ENCODE assay signal across 8 cellular contexts in the genomic region with DNA sequence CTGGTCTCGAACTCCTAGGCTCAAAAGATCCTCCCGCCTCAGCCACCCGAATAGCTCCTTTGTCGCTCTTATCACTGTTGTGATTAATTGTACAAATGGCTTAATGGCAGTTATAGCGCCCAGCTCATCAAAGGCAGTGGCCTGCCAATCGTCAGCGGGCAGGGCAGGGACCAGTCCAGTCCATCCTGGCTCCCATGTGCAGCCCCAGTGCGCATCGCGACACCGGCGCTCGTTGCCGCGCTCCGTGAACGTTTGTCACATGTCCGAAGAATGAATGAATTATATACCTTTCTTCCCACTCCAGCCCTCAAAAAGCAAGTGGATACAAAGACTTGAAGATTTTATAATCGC. TPM values are rescaled to one million over a fixed set of nuclear protein-coding genes. Genes with fewer than 3 reads are reported as not detected.
DNase-seq lines count a peak whose midpoint lies in the region; ATAC-seq, FAIRE-seq and TF ChIP-seq lines count a peak whose summit lies in the region.

No MANE protein-coding gene starts in this region.

- peak overlapping the region; percentile 96 for H3K27ac ChIP-seq in Panc1 (ENCODE audit: low read length)
- H3K27ac ChIP-seq in body of pancreas, result peak overlapping the region; percentile 28 to 88 (median 68)
- H3K27ac ChIP-seq in small intestine (ENCODE audit: low read depth in 1 of 2, low read length in 1 of 2), result peak overlapping the region; percentile 70 to 90

- POLR2A ChIA-PET in Panc1 (lab: Charles Lee), result interaction anchor here (0.6 kb wide), 2 partner anchors 33 to 144 kb away, joined by 3 to 9 read pairs; no protein-coding TSS in a partner anchor

- 0% methylated on average over 16 to 19 of the region's 19 CpGs for WGBS in body of pancreas, 2 donors
- WGBS in small intestine, 3 donors, result 0 to 1% (median 0%) methylated on average over 19 of the region's 19 CpGs

- intact Hi-C loops in Panc1 (cut with micrococcal nuclease; ENCODE audit: unreplicated experiment) (loop anchor here (1.0 kb wide), 1 partner anchor 21 kb away; no protein-coding TSS in a partner anchor), body of pancreas (cut with DNase I) (loop anchor here (10.0 kb wide), 1 partner anchor 52 kb away; a partner anchor contains a TSS)

- H3K4me3 ChIP-seq in Panc1 (ENCODE audit: low read depth in 2 of 2, low read length in 2 of 2) (peak overlapping the region; percentile 74 to 80), body of pancreas (peak overlapping the region in 1 of 2 donors; percentile 65), small intestine (ENCODE audit: low read depth in 1 of 2, low read length in 2 of 2) (peak overlapping the region; percentile 17 to 56)

- no peak for TF ChIP-seq POLR2A in body of pancreas (IDR thresholded peaks at IDR 0.05)

- H3K4me1 ChIP-seq in Panc1 (ENCODE audit: control insufficient read depth, insufficient read depth, low read length) (peaks cover 32% of the 10 kb centered on the region), body of pancreas (peaks cover 20% of the 10 kb centered on the region), small intestine (ENCODE audit: control insufficient read depth in 2 of 2, insufficient read depth in 1 of 2, low read depth in 1 of 2, low read length in 1 of 2) (no peaks in the 10 kb centered on the region)

- in situ Hi-C loops in Panc1 (cut with HindIII; ENCODE audit: low pct_unique_long_range_greater_than_20kb, low sequenced_read_pairs), result no loop called here

- H3K36me3 ChIP-seq in Panc1 (ENCODE audit: control insufficient read depth, insufficient read depth, low read length) (no peaks in the 10 kb centered on the region), body of pancreas (replicated peaks in 1 of 2; ENCODE audit: insufficient read depth in 1 of 2, low read depth in 2 of 2) (no peaks in the 10 kb centered on the region), small intestine (ENCODE audit: control insufficient read depth in 2 of 2, insufficient read depth in 2 of 2, low read length in 2 of 2) (no peaks in the 10 kb centered on the region)

- DNase-seq in D341Med (ENCODE audit: low spot score) (peak; percentile 76), Panc1 (ENCODE audit: low read depth, low spot score) (no peak), body of pancreas (peak; percentile 41 to 49 (median 44)), iPS-NIHi7 (ENCODE audit: extremely low spot score) (peak; percentile 39), small intestine (peak; percentile 83), mucosa of gallbladder (ENCODE audit: low spot score) (no peak)

- H3K9me3 ChIP-seq in Panc1 (ENCODE audit: control insufficient read depth, insufficient read depth, low read depth, low read length), result no peaks in the 10 kb centered on the region
- no peaks in the 10 kb centered on the region for H3K9me3 ChIP-seq in body of pancreas
- H3K9me3 ChIP-seq in small intestine (ENCODE audit: control insufficient read depth, low read depth), result no peaks in the 10 kb centered on the region

- H3K27me3 ChIP-seq in Panc1 (ENCODE audit: control insufficient read depth, insufficient read depth, low read length) (no peaks in the 10 kb centered on the region), body of pancreas (no peaks in the 10 kb centered on the region), small intestine (ENCODE audit: control insufficient read depth in 2 of 2, insufficient read depth in 2 of 2, low read length in 2 of 2) (no peaks in the 10 kb centered on the region)

- CTCF ChIA-PET in Panc1 (lab: Charles Lee), result interaction anchor here (0.8 kb wide), 1 partner anchor 20 kb away, joined by 3 read pairs; no protein-coding TSS in a partner anchor

- ATAC-seq in HG03066 (IDR thresholded peaks at IDR 0.05; ENCODE audit: low read depth, unreplicated experiment) (peak; percentile 23), Panc1 (peak; percentile 64), body of pancreas (peak; percentile 38), GM21717 (IDR thresholded peaks at IDR 0.05; ENCODE audit: unreplicated experiment) (no peak)

- BruUV-seq in Panc1 (replicated peaks; lab: Mats Ljungman, UMichigan), result TSS peak; percentile 97

- TF ChIP-seq CTCF in Panc1 (IDR thresholded peaks at IDR 0.05) (no peak; the same call in 1 of the 2 replicates), body of pancreas (IDR thresholded peaks at IDR 0.05) (peak in 1 of 7 experiments; percentile 6)

- FAIRE-seq in small intestine (lab: Jason Lieb, UNC), result no peak

RNA-seq across cellular contexts. Expression of a gene that starts 18.4 kb away (rescaled TPM):
- total RNA-seq in Panc1 (2021; ENCODE audit: unreplicated experiment) (53.6 TPM), body of pancreas (10 to 100 TPM in 1 of 2 donors, 1 to 10 TPM in 1; 5.9 to 16.3 TPM), mucosa of gallbladder (31.3 TPM)
- polyA plus RNA-seq in Panc1 (2012; ENCODE audit: insufficient read length), result 87.4 TPM
- polyA plus RNA-seq in small intestine, result 10 to 100 TPM; 44.9 to 72.2 (median 53.9) TPM

RNA-seq across cellular contexts. Expression of a gene that starts 19.2 kb away (rescaled TPM):
- total RNA-seq in Panc1 (2021; ENCODE audit: unreplicated experiment) (35.9 TPM), body of pancreas (10 to 100 TPM; 15.0 to 21.1 TPM), mucosa of gallbladder (43.1 TPM)
- 40.8 TPM for polyA plus RNA-seq in Panc1 (2012; ENCODE audit: insufficient read length)
- 10 to 100 TPM; 11.3 to 15.9 (median 13.8) TPM for polyA plus RNA-seq in small intestine

RNA-seq across cellular contexts. Expression of a gene that starts 28.4 kb away (rescaled TPM):
- total RNA-seq in Panc1 (2021; ENCODE audit: unreplicated experiment) (94.7 TPM), body of pancreas (10 to 100 TPM in 1 of 2 donors, 1 to 10 TPM in 1; 6.2 to 12.2 TPM), mucosa of gallbladder (49.0 TPM)
- 122 TPM for polyA plus RNA-seq in Panc1 (2012; ENCODE audit: insufficient read length)
- 10 to 100 TPM; 14.3 to 21.3 (median 15.2) TPM for polyA plus RNA-seq in small intestine

RNA-seq across cellular contexts. Expression of a gene that starts 35.3 kb away (rescaled TPM):
- total RNA-seq in Panc1 (2021; ENCODE audit: unreplicated experiment) (200 TPM), body of pancreas (10 to 100 TPM; 36.8 to 38.9 TPM), mucosa of gallbladder (68.6 TPM)
- polyA plus RNA-seq in Panc1 (2012; ENCODE audit: insufficient read length), result 232 TPM
- polyA plus RNA-seq in small intestine, result 10 to 100 TPM; 32.7 to 61.8 (median 49.7) TPM

RNA-seq across cellular contexts. Expression of a gene that starts 46.4 kb away (rescaled TPM):
- total RNA-seq in Panc1 (2021; ENCODE audit: unreplicated experiment), result 43.6 TPM
- polyA plus RNA-seq in Panc1 (2012; ENCODE audit: insufficient read length), result 38.2 TPM
- total RNA-seq in body of pancreas, result 10 to 100 TPM; 36.6 to 40.7 TPM
- 10 to 100 TPM; 27.0 to 41.6 (median 33.8) TPM for polyA plus RNA-seq in small intestine
- 73.7 TPM for total RNA-seq in mucosa of gallbladder

Comparison
In these comparisons a context has a peak if more than half of its experiments do, and no peak if none do; other contexts are left out.
1. DNase-seq: peak in D341Med (single experiment), body of pancreas (4 of 4), iPS-NIHi7 (single experiment) and small intestine (single experiment); none in Panc1 (single experiment) and mucosa of gallbladder (single experiment).
2. Peak in every context shown above with its lines, with median percentiles within 50 percentile points of each other: H3K27ac ChIP-seq.